8 cellular contexts compared by ENCODE assay signal in genomic region chr10:99234067-99234738, GRCh38. TPM values are rescaled to one million over a fixed set of nuclear protein-coding genes. Genes with fewer than 3 reads are reported as not detected.
DNase-seq lines count a peak whose midpoint lies in the region; ATAC-seq and TF ChIP-seq lines count a peak whose summit lies in the region.

No MANE protein-coding gene starts in this region.

- DNase-seq in ELF-1 (ENCODE audit: low read depth, low spot score) (peak; percentile 77), HL-60 (ENCODE audit: low read depth in 1 of 2, low spot score in 1 of 2) (peak; percentile 66 to 87), Right ventricle myocardium superior (peak; percentile 66), progenitor cell of endocrine pancreas (ENCODE audit: low spot score, unreplicated experiment) (peak; percentile 20), NCI-H2196 treated with DMSO at 0.1 percent for 48 hours (lab: John Stamatoyannopoulos, UW; ENCODE audit: unreplicated experiment) (no peak), NCI-H2081 treated with DMSO at 0.1 percent for 48 hours (lab: John Stamatoyannopoulos, UW) (no peak)

- H3K27ac ChIP-seq in HL-60 (replicated peaks), result no peak overlapping the region

- H3K4me3 Mint-ChIP-seq in activated T-helper 17 cell treated with anti-CD3 and anti-CD28 coated beads, Interleukin-2, amount 50 U/mL, for 72 hours, result peak overlapping the region; percentile 72
- H3K4me3 Mint-ChIP-seq in progenitor cell of endocrine pancreas (ENCODE audit: low read depth), result peak overlapping the region; percentile 45

- no peaks in the 10 kb centered on the region for H3K36me3 Mint-ChIP-seq in activated T-helper 17 cell treated with anti-CD3 and anti-CD28 coated beads, Interleukin-2, amount 50 U/mL, for 72 hours (ENCODE audit: low read depth)
- no peaks in the 10 kb centered on the region for H3K36me3 Mint-ChIP-seq in progenitor cell of endocrine pancreas (ENCODE audit: insufficient read depth)

- peak; percentile 99 for ATAC-seq in GM21367 (IDR thresholded peaks at IDR 0.05; ENCODE audit: unreplicated experiment)
- peak; percentile 89 for ATAC-seq in activated T-helper 17 cell treated with anti-CD3 and anti-CD28 coated beads, Interleukin-2, amount 50 U/mL, for 72 hours (replicated peaks)
- peak; percentile 71 for ATAC-seq in Right ventricle myocardium superior (ENCODE audit: poor library complexity)

- H3K27me3 Mint-ChIP-seq in activated T-helper 17 cell treated with anti-CD3 and anti-CD28 coated beads, Interleukin-2, amount 50 U/mL, for 72 hours, result peaks cover 76% of the 10 kb centered on the region
- peaks cover 97% of the 10 kb centered on the region for H3K27me3 Mint-ChIP-seq in progenitor cell of endocrine pancreas

- peaks cover 58% of the 10 kb centered on the region for H3K27me3 ChIP-seq in HL-60 (ENCODE audit: insufficient read depth, poor library complexity, severe bottlenecking)

- intact Hi-C loops in Right ventricle myocardium superior (cut with DNase I), result no loop called here

- no peaks in the 10 kb centered on the region for H3K9me3 Mint-ChIP-seq in activated T-helper 17 cell treated with anti-CD3 and anti-CD28 coated beads, Interleukin-2, amount 50 U/mL, for 72 hours
- H3K9me3 Mint-ChIP-seq in progenitor cell of endocrine pancreas (ENCODE audit: low read depth), result no peaks in the 10 kb centered on the region

- H3K4me1 Mint-ChIP-seq in activated T-helper 17 cell treated with anti-CD3 and anti-CD28 coated beads, Interleukin-2, amount 50 U/mL, for 72 hours, result peaks cover 3% of the 10 kb centered on the region
- peaks cover 12% of the 10 kb centered on the region for H3K4me1 Mint-ChIP-seq in progenitor cell of endocrine pancreas (ENCODE audit: low read depth)

- TF ChIP-seq CTCF in HL-60 (IDR thresholded peaks at IDR 0.05; ENCODE audit: insufficient read depth, low read length), result no peak
- TF ChIP-seq CTCF in progenitor cell of endocrine pancreas (IDR thresholded peaks at IDR 0.05; ENCODE audit: unreplicated experiment), result no peak

- H3K4me3 ChIP-seq in HL-60 (replicated peaks; ENCODE audit: insufficient read depth, low read length), result peak overlapping the region; percentile 11; the same call in 1 of the 2 replicates

- H3K27ac Mint-ChIP-seq in activated T-helper 17 cell treated with anti-CD3 and anti-CD28 coated beads, Interleukin-2, amount 50 U/mL, for 72 hours, result no peak overlapping the region
- peak overlapping the region; percentile 59 for H3K27ac Mint-ChIP-seq in progenitor cell of endocrine pancreas

RNA-seq across cellular contexts. Expression of gene HPSE2, which starts 1.4 kb away (rescaled TPM):
- total RNA-seq in activated T-helper 17 cell treated with anti-CD3 and anti-CD28 coated beads, Interleukin-2, amount 50 U/mL, for 72 hours, result not detected
- total RNA-seq in Right ventricle myocardium superior, result not detected
- 0.10 TPM in 1 of 2 replicates, not detected in the other for total RNA-seq in progenitor cell of endocrine pancreas

Comparison
In these comparisons a context has a peak if more than half of its experiments do, and no peak if none do; other contexts are left out.
1. DNase-seq: peak in ELF-1 (single experiment), HL-60 (2 of 2), Right ventricle myocardium superior (single experiment) and progenitor cell of endocrine pancreas (single experiment); none in NCI-H2196 treated with DMSO at 0.1 percent for 48 hours (single experiment) and NCI-H2081 treated with DMSO at 0.1 percent for 48 hours (single experiment).
2. Peak in every context shown above with its lines, with median percentiles within 50 percentile points of each other: ATAC-seq.